ENCODE assay signal across 20 cellular contexts in the genomic region with DNA sequence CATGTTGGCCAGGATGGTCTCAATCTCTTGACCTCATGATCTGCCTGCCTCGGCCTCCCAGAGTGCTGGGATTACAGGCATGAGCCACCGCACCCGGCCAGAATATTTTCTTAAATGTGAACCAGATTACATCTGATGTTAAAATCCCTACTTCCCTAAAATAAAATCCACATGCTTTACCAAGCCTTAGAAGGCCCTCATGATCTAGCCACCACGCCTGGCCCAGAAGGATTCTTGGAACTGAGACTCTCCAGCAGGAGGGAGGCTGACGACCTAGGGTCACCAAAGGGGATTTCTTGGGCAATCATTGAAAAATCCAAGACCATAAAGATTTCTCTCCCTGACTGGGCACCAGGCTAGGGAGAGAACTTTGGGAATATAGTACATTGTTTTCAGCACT.
"Had no signal": no experiment of that assay in that cellular context is flagged by ENCODE, and none has a peak within 500 bp of the region (broad histone marks: within the 10 kb centered on the region; RNA-seq: fewer than 3 reads in every experiment).

No MANE protein-coding gene starts in this region.

- ATAC-seq: activated CD8-positive, alpha-beta T cell treated with anti-CD3 and anti-CD28 coated beads, Interleukin-2, amount 10 ng/mL, durations not matched to agents 7 days and 5 days; activated naive CD4-positive, alpha-beta T cell treated with anti-CD3 and anti-CD28 coated beads, Interleukin-2, amount 50 U/mL, for 72 hours; gastroesophageal sphincter; right cardiac atrium had no signal

- H3K36me3 ChIP-seq: adrenal gland, gastroesophageal sphincter, pancreas, thyroid gland had no signal

- H3K9me3 Mint-ChIP-seq: activated naive CD4-positive, alpha-beta T cell treated with anti-CD3 and anti-CD28 coated beads, Interleukin-2, amount 50 U/mL, for 72 hours; activated T-helper 1 cell treated with anti-CD3 and anti-CD28 coated beads, Interleukin-12 subunit alpha, Interleukin-12 subunit beta, Interleukin-2, Interleukin-4 antibody, amounts not matched to agents 30 ng/mL and 10 ng/mL and 1 ng/mL, durations not matched to agents 14 hours and 24 hours and 36 hours; central memory CD8-positive, alpha-beta T cell; memory B cell; nephron; stimulated activated naive CD8-positive, alpha-beta T cell treated with anti-CD3 and anti-CD28 coated beads, Interleukin-15, Interleukin-2, amounts not matched to agents 100 ng/mL and 50 ng/mL, for 24 hours; T-helper 2 cell treated with Interferon-gamma antibody and Interleukin-4, amounts not matched to agents 5 μg/mL and 100 μg/mL, for 36 hours had no signal

- H3K27me3 ChIP-seq: adrenal gland, gastroesophageal sphincter, pancreas, thyroid gland had no signal

- H3K27me3 Mint-ChIP-seq: central memory CD8-positive, alpha-beta T cell; stimulated activated naive CD8-positive, alpha-beta T cell treated with anti-CD3 and anti-CD28 coated beads, Interleukin-15, Interleukin-2, amounts not matched to agents 100 ng/mL and 50 ng/mL, for 24 hours had no signal

- H3K4me3 Mint-ChIP-seq: activated CD8-positive, alpha-beta T cell treated with anti-CD3 and anti-CD28 coated beads, Interleukin-2, amount 10 ng/mL, durations not matched to agents 7 days and 5 days; activated T-helper 1 cell treated with anti-CD3 and anti-CD28 coated beads, Interleukin-12 subunit alpha, Interleukin-12 subunit beta, Interleukin-2, Interleukin-4 antibody, amounts not matched to agents 30 ng/mL and 10 ng/mL and 1 ng/mL, durations not matched to agents 14 hours and 24 hours and 36 hours; central memory CD8-positive, alpha-beta T cell; memory B cell; nephron; T-helper 2 cell treated with Interferon-gamma antibody and Interleukin-4, amounts not matched to agents 5 μg/mL and 100 μg/mL, for 36 hours had no signal

- H3K9me3 ChIP-seq: adrenal gland, gastroesophageal sphincter, pancreas, thyroid gland had no signal

- DNase-seq: activated CD4-positive, alpha-beta T cell treated with anti-CD3 and anti-CD28 coated beads for 1 hour; activated CD4-positive, alpha-beta T cell treated with anti-CD3 and anti-CD28 coated beads, Interleukin-2, amount 50 U/mL, for 1 hour; activated CD8-positive, alpha-beta T cell treated with anti-CD3 and anti-CD28 coated beads, Interleukin-2, amount 10 ng/mL, durations not matched to agents 7 days and 5 days; adrenal gland; effector CD4-positive, alpha-beta T cell; head of caudate nucleus; hypothalamus; pancreas; right cardiac atrium; stimulated activated CD4-positive, alpha-beta T cell treated with anti-CD3 and anti-CD28 coated beads, Interleukin-12 subunit alpha, Interleukin-12 subunit beta, amount 100 ng/mL, for 4 hours; substantia nigra; thyroid gland had no signal

- H3K36me3 Mint-ChIP-seq: memory B cell had no signal

- H3K27ac Mint-ChIP-seq: activated CD8-positive, alpha-beta T cell treated with anti-CD3 and anti-CD28 coated beads, Interleukin-2, amount 10 ng/mL, durations not matched to agents 7 days and 5 days; activated T-helper 1 cell treated with anti-CD3 and anti-CD28 coated beads, Interleukin-12 subunit alpha, Interleukin-12 subunit beta, Interleukin-2, Interleukin-4 antibody, amounts not matched to agents 30 ng/mL and 10 ng/mL and 1 ng/mL, durations not matched to agents 14 hours and 24 hours and 36 hours; memory B cell; T-helper 2 cell treated with Interferon-gamma antibody and Interleukin-4, amounts not matched to agents 5 μg/mL and 100 μg/mL, for 36 hours had no signal

- H3K4me3 ChIP-seq: adrenal gland, gastroesophageal sphincter, pancreas, thyroid gland had no signal

- H3K27ac ChIP-seq: gastroesophageal sphincter, pancreas, thyroid gland had no signal
